In the genomic region with DNA sequence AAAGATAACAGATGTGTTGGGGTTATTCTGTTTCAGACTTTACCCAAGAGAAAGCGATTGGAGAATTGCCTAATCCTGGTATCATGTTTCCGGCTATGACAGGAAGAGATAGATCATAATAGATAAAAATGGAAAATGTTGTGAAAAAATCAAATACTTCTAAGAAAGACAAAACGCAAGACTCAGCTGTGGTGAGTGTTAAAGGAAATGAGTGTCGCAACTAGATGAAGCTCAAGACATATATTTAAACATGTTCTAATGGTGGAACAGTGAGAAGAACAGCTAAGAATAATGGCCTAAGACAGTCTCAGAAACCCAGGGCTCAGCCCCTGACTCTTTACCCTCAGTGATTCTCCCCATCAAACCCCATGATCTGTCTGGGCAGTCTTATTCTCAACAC, we compare ENCODE assay signal across 9 cellular contexts.
DNase-seq lines count a peak whose midpoint lies in the region; ATAC-seq and TF ChIP-seq lines count a peak whose summit lies in the region.
"Had no signal": no experiment of that assay in that cellular context is flagged by ENCODE, and none has a peak within 500 bp of the region (broad histone marks: within the 10 kb centered on the region; RNA-seq: fewer than 3 reads in every experiment).

No MANE protein-coding gene starts in this region.

- no peak overlapping the region for H3K23ac ChIP-seq in neuronal stem cell (ENCODE audit: low read depth, low read length, poor library complexity)

- TF ChIP-seq CTCF in colonic mucosa (IDR thresholded peaks at IDR 0.05) (no peak), OCI-LY7 (conservative IDR thresholded peaks at IDR 0.05; ENCODE audit: low read length) (no peak)

- no peak overlapping the region for H3K18ac ChIP-seq in neuronal stem cell (ENCODE audit: low read length)

- no peak overlapping the region for H2BK12ac ChIP-seq in neuronal stem cell (ENCODE audit: low read length)

- H3K14ac ChIP-seq in neuronal stem cell (ENCODE audit: low read length), result no peak overlapping the region

- H2AK5ac ChIP-seq in neuronal stem cell (ENCODE audit: low read depth, low read length), result no peak overlapping the region

- no peak overlapping the region for H4K91ac ChIP-seq in neuronal stem cell (ENCODE audit: low read depth, low read length, poor library complexity)

- H3K4me2 ChIP-seq in GM23248 (ENCODE audit: unreplicated experiment) (no peak overlapping the region), OCI-LY7 (ENCODE audit: low read length) (no peak overlapping the region), neuronal stem cell (ENCODE audit: insufficient read depth, low read length, poor library complexity, severe bottlenecking) (no peak overlapping the region)

- H3K36me3 ChIP-seq in GM23248 (ENCODE audit: low read depth) (no peaks in the 10 kb centered on the region), colonic mucosa (no peaks in the 10 kb centered on the region), OCI-LY7 (ENCODE audit: insufficient read depth, low read length) (no peaks in the 10 kb centered on the region), neuronal stem cell (replicated peaks in 1 of 2; ENCODE audit: control insufficient read depth in 2 of 2, insufficient read depth in 2 of 2, low read length in 2 of 2) (no peaks in the 10 kb centered on the region)

- DNase-seq in GM23248 (peak; percentile 54), NOMO-1 treated with DMSO at 0.1 percent for 48 hours (lab: John Stamatoyannopoulos, UW; ENCODE audit: unreplicated experiment) (peak; percentile 97), colonic mucosa (no peak), sciatic nerve (ENCODE audit: low spot score) (no peak), OCI-LY7 (ENCODE audit: low spot score) (no peak), neuronal stem cell (ENCODE audit: low spot score) (no peak)
- DNase-seq: activated CD4-positive, CD25-positive, alpha-beta regulatory T cell treated with anti-CD3 and anti-CD28 coated beads, Interleukin-2, amount 50 U/mL, for 72 hours; NCI-H2081 had no signal

- no TSS peak for BruUV-seq in OCI-LY7 (replicated peaks; lab: Mats Ljungman, UMichigan)

- in situ Hi-C loops in GM23248 (cut with MboI), result no loop called here

- H4K8ac ChIP-seq in neuronal stem cell (ENCODE audit: low read depth, low read length), result no peak overlapping the region

- H3K4ac ChIP-seq in neuronal stem cell (ENCODE audit: low read length), result no peak overlapping the region

- H2AFZ ChIP-seq in GM23248 (peak overlapping the region; percentile 25), OCI-LY7 (ENCODE audit: low read length) (no peak overlapping the region), neuronal stem cell (ENCODE audit: low read length) (no peak overlapping the region)

- H3K27ac ChIP-seq in GM23248 (peak overlapping the region; percentile 43), colonic mucosa (peak overlapping the region; percentile 43), OCI-LY7 (ENCODE audit: low read depth, low read length, poor library complexity, severe bottlenecking) (no peak overlapping the region), neuronal stem cell (replicated peaks; ENCODE audit: low read length) (no peak overlapping the region)

- H3F3A ChIP-seq in GM23248 (ENCODE audit: insufficient read depth), result peaks cover 21% of the 10 kb centered on the region; the same call in 1 of the 2 replicates

- H3K4me3 ChIP-seq in GM23248 (no peak overlapping the region), colonic mucosa (no peak overlapping the region), OCI-LY7 (ENCODE audit: low read depth, low read length, poor library complexity, severe bottlenecking) (no peak overlapping the region), neuronal stem cell (ENCODE audit: low read length in 2 of 2) (no peak overlapping the region)

- H2BK5ac ChIP-seq in neuronal stem cell (ENCODE audit: low read length), result no peak overlapping the region

- H3K79me2 ChIP-seq in GM23248 (ENCODE audit: insufficient read depth), result no peaks in the 10 kb centered on the region
- H3K79me2 ChIP-seq in OCI-LY7 (ENCODE audit: insufficient read depth, low read depth, low read length), result no peaks in the 10 kb centered on the region

- CTCF ChIA-PET in OCI-LY7 (lab: Charles Lee; ENCODE audit: unreplicated experiment), result no interaction called here

- ATAC-seq in sciatic nerve, result peak; percentile 78
- no peak for ATAC-seq in HG03442 (IDR thresholded peaks at IDR 0.05; ENCODE audit: unreplicated experiment)

- H2BK15ac ChIP-seq in neuronal stem cell (ENCODE audit: low read length), result no peak overlapping the region

- H3K4me1 ChIP-seq in GM23248 (ENCODE audit: insufficient read depth) (peaks cover 29% of the 10 kb centered on the region), colonic mucosa (no peaks in the 10 kb centered on the region), OCI-LY7 (ENCODE audit: insufficient read depth, low read length, poor library complexity, severe bottlenecking) (no peaks in the 10 kb centered on the region), neuronal stem cell (ENCODE audit: control insufficient read depth in 2 of 2, insufficient read depth in 1 of 2, low read depth in 1 of 2, low read length in 2 of 2) (peaks cover 0 to 2% of the 10 kb centered on the region in 2 donors)

- H3K79me1 ChIP-seq in neuronal stem cell (ENCODE audit: low read depth, low read length), result no peaks in the 10 kb centered on the region

- 42 to 48% methylated on average over 4 of the region's 4 CpGs for WGBS in GM23248 (ENCODE audit: low coverage in 1 of 2, low lambda C conversion rate in 2 of 2, missing lambda C conversion rate in 2 of 2), 2 experiments
- no CpG with 5 or more reads among the region's 4 CpGs for WGBS in neuronal stem cell (ENCODE audit: extremely low coverage in 2 of 2, insufficient read length in 2 of 2, insufficient replicate concordance in 1 of 2), 2 donors

- H3K9me3 ChIP-seq in GM23248 (ENCODE audit: low read depth), result no peaks in the 10 kb centered on the region
- no peaks in the 10 kb centered on the region for H3K9me3 ChIP-seq in colonic mucosa
- no peaks in the 10 kb centered on the region; the same call in 1 of the 2 replicates for H3K9me3 ChIP-seq in OCI-LY7 (ENCODE audit: low read length)
- no peaks in the 10 kb centered on the region for H3K9me3 ChIP-seq in neuronal stem cell (replicated peaks in 1 of 2; ENCODE audit: control insufficient read depth in 2 of 2, insufficient read depth in 1 of 2, low read depth in 1 of 2, low read length in 2 of 2)

- H3K9me2 ChIP-seq in GM23248 (ENCODE audit: insufficient read depth), result no peaks in the 10 kb centered on the region
- H3K9me2 ChIP-seq in OCI-LY7 (ENCODE audit: insufficient read depth, low read length), result no peaks in the 10 kb centered on the region

- POLR2A ChIA-PET in OCI-LY7 (lab: Charles Lee), result interaction anchor here (0.5 kb wide), 1 partner anchor 778 kb away, joined by 3 read pairs; no protein-coding TSS in a partner anchor

- H4K20me1 ChIP-seq in GM23248 (ENCODE audit: insufficient read depth) (no peaks in the 10 kb centered on the region), OCI-LY7 (ENCODE audit: insufficient read depth, low read length) (no peaks in the 10 kb centered on the region)

- H3K27me3 ChIP-seq in GM23248 (replicated peaks; ENCODE audit: insufficient read depth) (no peaks in the 10 kb centered on the region), colonic mucosa (no peaks in the 10 kb centered on the region), neuronal stem cell (ENCODE audit: control insufficient read depth in 3 of 3, insufficient read depth in 3 of 3, low read depth in 1 of 3, low read length in 3 of 3) (no peaks in the 10 kb centered on the region)

- no peak overlapping the region for H2BK120ac ChIP-seq in neuronal stem cell (ENCODE audit: low read depth, low read length)

- intact Hi-C loops in colonic mucosa (cut with DNase I), result no loop called here
- intact Hi-C loops in sciatic nerve (cut with DNase I), result no loop called here
- intact Hi-C loops in OCI-LY7 (cut with micrococcal nuclease; ENCODE audit: unreplicated experiment), result no loop called here

- H3K9ac ChIP-seq in GM23248 (no peak overlapping the region), colonic mucosa (ENCODE audit: low read depth in 2 of 2, low read length in 2 of 2) (no peak overlapping the region), neuronal stem cell (ENCODE audit: low read depth, low read length, poor library complexity) (no peak overlapping the region)

Comparison
In these comparisons a context has a peak if more than half of its experiments do, and no peak if none do; other contexts are left out.
1. DNase-seq: peak in GM23248 (single experiment) and NOMO-1 treated with DMSO at 0.1 percent for 48 hours (single experiment); none in colonic mucosa (single experiment), sciatic nerve (single experiment), OCI-LY7 (single experiment) and neuronal stem cell (single experiment).
2. H3K27ac ChIP-seq: peak in GM23248 (single experiment) and colonic mucosa (single experiment); none in OCI-LY7 (single experiment) and neuronal stem cell (single experiment).